Comparison of ENCODE assay signal across 1 cellular context in genomic region chr3:123629747-123630047, GRCh38.
TF ChIP-seq lines count a peak whose summit lies in the region.

No MANE protein-coding gene starts in this region.

TF ChIP-seq in H1, 55 proteins besides CTCF, POLR2A, EP300 and RAD21:
- TF ChIP-seq RXRA (IDR thresholded peaks at IDR 0.05; ENCODE audit: insufficient read depth, low read depth, low read length) (no peak), SIX5 (IDR thresholded peaks at IDR 0.05; ENCODE audit: low read depth, low read length) (no peak), TCF12 (IDR thresholded peaks at IDR 0.05; ENCODE audit: low read depth, low read length) (no peak), CBX5 (IDR thresholded peaks at IDR 0.05; ENCODE audit: low read depth, low read length) (no peak), HDAC6 (IDR thresholded peaks at IDR 0.05; ENCODE audit: low read depth, low read length) (no peak), PHF8 (conservative IDR thresholded peaks at IDR 0.05; ENCODE audit: low read depth, low read length) (no peak), CHD2 (IDR thresholded peaks at IDR 0.05; ENCODE audit: low read length) (no peak)
